1 cellular context compared by ENCODE assay signal in the genomic region with DNA sequence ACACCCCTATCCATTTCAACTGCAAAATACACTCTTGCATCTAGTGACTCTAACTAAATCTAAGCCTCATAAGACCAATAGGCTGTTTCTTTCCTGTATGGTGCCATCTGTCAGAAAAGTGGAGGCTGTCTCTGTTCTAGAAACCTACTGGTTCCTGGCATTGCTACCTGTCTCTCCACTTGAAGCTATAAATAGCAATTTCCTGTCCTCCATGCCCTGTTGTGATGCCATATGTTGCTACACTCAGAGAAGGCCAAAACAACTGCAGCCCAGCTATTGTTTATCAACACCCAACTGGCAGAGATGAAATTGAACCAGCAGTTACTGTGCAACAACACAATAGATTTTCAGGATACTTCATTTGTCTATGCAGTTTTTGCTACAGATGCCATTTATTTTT.
TF ChIP-seq lines count a peak whose summit lies in the region.

No MANE protein-coding gene starts in this region.

TF ChIP-seq in GM23338, 12 proteins besides CTCF, POLR2A, EP300 and RAD21:
- TF ChIP-seq, protein P1, sequence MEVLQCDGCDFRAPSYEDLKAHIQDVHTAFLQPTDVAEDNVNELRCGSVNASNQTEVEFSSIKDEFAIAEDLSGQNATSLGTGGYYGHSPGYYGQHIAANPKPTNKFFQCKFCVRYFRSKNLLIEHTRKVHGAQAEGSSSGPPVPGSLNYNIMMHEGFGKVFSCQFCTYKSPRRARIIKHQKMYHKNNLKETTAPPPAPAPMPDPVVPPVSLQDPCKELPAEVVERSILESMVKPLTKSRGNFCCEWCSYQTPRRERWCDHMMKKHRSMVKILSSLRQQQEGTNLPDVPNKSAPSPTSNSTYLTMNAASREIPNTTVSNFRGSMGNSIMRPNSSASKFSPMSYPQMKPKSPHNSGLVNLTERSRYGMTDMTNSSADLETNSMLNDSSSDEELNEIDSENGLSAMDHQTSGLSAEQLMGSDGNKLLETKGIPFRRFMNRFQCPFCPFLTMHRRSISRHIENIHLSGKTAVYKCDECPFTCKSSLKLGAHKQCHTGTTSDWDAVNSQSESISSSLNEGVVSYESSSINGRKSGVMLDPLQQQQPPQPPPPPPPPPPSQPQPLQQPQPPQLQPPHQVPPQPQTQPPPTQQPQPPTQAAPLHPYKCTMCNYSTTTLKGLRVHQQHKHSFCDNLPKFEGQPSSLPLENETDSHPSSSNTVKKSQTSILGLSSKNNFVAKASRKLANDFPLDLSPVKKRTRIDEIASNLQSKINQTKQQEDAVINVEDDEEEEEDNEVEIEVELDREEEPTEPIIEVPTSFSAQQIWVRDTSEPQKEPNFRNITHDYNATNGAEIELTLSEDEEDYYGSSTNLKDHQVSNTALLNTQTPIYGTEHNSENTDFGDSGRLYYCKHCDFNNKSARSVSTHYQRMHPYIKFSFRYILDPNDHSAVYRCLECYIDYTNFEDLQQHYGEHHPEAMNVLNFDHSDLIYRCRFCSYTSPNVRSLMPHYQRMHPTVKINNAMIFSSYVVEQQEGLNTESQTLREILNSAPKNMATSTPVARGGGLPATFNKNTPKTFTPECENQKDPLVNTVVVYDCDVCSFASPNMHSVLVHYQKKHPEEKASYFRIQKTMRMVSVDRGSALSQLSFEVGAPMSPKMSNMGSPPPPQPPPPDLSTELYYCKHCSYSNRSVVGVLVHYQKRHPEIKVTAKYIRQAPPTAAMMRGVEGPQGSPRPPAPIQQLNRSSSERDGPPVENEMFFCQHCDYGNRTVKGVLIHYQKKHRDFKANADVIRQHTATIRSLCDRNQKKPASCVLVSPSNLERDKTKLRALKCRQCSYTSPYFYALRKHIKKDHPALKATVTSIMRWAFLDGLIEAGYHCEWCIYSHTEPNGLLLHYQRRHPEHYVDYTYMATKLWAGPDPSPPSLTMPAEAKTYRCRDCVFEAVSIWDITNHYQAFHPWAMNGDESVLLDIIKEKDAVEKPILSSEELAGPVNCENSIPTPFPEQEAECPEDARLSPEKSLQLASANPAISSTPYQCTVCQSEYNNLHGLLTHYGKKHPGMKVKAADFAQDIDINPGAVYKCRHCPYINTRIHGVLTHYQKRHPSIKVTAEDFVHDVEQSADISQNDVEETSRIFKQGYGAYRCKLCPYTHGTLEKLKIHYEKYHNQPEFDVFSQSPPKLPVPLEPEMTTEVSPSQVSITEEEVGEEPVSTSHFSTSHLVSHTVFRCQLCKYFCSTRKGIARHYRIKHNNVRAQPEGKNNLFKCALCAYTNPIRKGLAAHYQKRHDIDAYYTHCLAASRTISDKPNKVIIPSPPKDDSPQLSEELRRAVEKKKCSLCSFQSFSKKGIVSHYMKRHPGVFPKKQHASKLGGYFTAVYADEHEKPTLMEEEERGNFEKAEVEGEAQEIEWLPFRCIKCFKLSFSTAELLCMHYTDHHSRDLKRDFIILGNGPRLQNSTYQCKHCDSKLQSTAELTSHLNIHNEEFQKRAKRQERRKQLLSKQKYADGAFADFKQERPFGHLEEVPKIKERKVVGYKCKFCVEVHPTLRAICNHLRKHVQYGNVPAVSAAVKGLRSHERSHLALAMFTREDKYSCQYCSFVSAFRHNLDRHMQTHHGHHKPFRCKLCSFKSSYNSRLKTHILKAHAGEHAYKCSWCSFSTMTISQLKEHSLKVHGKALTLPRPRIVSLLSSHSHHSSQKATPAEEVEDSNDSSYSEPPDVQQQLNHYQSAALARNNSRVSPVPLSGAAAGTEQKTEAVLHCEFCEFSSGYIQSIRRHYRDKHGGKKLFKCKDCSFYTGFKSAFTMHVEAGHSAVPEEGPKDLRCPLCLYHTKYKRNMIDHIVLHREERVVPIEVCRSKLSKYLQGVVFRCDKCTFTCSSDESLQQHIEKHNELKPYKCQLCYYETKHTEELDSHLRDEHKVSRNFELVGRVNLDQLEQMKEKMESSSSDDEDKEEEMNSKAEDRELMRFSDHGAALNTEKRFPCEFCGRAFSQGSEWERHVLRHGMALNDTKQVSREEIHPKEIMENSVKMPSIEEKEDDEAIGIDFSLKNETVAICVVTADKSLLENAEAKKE (CRISPR knock-in tag; IDR thresholded peaks at IDR 0.05) = no peak
- no peak for TF ChIP-seq JUNB (IDR thresholded peaks at IDR 0.05; ENCODE audit: unreplicated experiment)
- no peak for TF ChIP-seq EZH2phosphoT487 (IDR thresholded peaks at IDR 0.05; ENCODE audit: unreplicated experiment)
- no peak for TF ChIP-seq REST (IDR thresholded peaks at IDR 0.05; ENCODE audit: unreplicated experiment)
- TF ChIP-seq CREB1 (CRISPR knock-in tag; IDR thresholded peaks at IDR 0.05; ENCODE audit: low read depth) = no peak
- no peak for TF ChIP-seq POLR2AphosphoS5 (IDR thresholded peaks at IDR 0.05; ENCODE audit: low read depth)
- no peak for TF ChIP-seq EZH2 (IDR thresholded peaks at IDR 0.05; ENCODE audit: low read depth, unreplicated experiment)
- TF ChIP-seq ZNF114 (CRISPR knock-in tag; IDR thresholded peaks at IDR 0.05) = no peak
- TF ChIP-seq, protein P2, sequence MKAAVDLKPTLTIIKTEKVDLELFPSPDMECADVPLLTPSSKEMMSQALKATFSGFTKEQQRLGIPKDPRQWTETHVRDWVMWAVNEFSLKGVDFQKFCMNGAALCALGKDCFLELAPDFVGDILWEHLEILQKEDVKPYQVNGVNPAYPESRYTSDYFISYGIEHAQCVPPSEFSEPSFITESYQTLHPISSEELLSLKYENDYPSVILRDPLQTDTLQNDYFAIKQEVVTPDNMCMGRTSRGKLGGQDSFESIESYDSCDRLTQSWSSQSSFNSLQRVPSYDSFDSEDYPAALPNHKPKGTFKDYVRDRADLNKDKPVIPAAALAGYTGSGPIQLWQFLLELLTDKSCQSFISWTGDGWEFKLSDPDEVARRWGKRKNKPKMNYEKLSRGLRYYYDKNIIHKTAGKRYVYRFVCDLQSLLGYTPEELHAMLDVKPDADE (IDR thresholded peaks at IDR 0.05) = no peak
- TF ChIP-seq STAT1 (IDR thresholded peaks at IDR 0.05; ENCODE audit: unreplicated experiment) = no peak
- TF ChIP-seq NANOG (IDR thresholded peaks at IDR 0.05; ENCODE audit: borderline replicate concordance) = no peak
- no peak for TF ChIP-seq ZNF331 (CRISPR knock-in tag; IDR thresholded peaks at IDR 0.05; ENCODE audit: low read depth)
